ENCODE assay signal across 8 cellular contexts in genomic region chr12:64181504-64182291, GRCh38. TPM values are rescaled to one million over a fixed set of nuclear protein-coding genes. Genes with fewer than 3 reads are reported as not detected.
DNase-seq lines count a peak whose midpoint lies in the region; TF ChIP-seq lines count a peak whose summit lies in the region.

No MANE protein-coding gene starts in this region.

- H3K4me3 ChIP-seq in MM.1S (ENCODE audit: low read length) (no peak overlapping the region), skeletal muscle satellite cell (ENCODE audit: low read length) (peak overlapping the region; percentile 6)

- DNase-seq in GM03348 (ENCODE audit: low spot score) (peak; percentile 80), MM.1S (no peak), amniotic stem cell (lab: John Stamatoyannopoulos, UW) (peak; percentile 87), hepatic stellate cell (ENCODE audit: low spot score) (peak; percentile 67), GM19240 (ENCODE audit: insufficient read length, low spot score) (no peak), glutamatergic neuron (no peak)
- DNase-seq in stimulated activated CD4-positive, alpha-beta T cell treated with anti-CD3 and anti-CD28 coated beads, Interleukin-15, amount 100 ng/mL, for 24 hours, result no peak

- no peaks in the 10 kb centered on the region for H3K4me1 Mint-ChIP-seq in glutamatergic neuron (ENCODE audit: low read depth, unreplicated experiment)

- no peaks in the 10 kb centered on the region for H3K36me3 ChIP-seq in MM.1S (replicated peaks; ENCODE audit: insufficient read depth, low read length)
- H3K36me3 ChIP-seq in skeletal muscle satellite cell (ENCODE audit: insufficient read depth, low read length), result no peaks in the 10 kb centered on the region

- H3K4me1 ChIP-seq in MM.1S (ENCODE audit: low read length), result no peaks in the 10 kb centered on the region
- H3K4me1 ChIP-seq in skeletal muscle satellite cell (ENCODE audit: control insufficient read depth, insufficient read depth, low read length), result peaks cover 49% of the 10 kb centered on the region

- no peak overlapping the region for H3K4me2 ChIP-seq in MM.1S (ENCODE audit: low read depth, low read length)
- H3K4me2 ChIP-seq in skeletal muscle satellite cell (ENCODE audit: low read length), result peak overlapping the region; percentile 52

- H3K9me2 ChIP-seq in MM.1S (replicated peaks; ENCODE audit: insufficient read depth, low read length), result no peaks in the 10 kb centered on the region

- H3K79me2 ChIP-seq in MM.1S (ENCODE audit: low read length), result no peaks in the 10 kb centered on the region

- peak; percentile 27 for TF ChIP-seq CTCF in MM.1S (IDR thresholded peaks at IDR 0.05; ENCODE audit: low read length)
- no peak for TF ChIP-seq CTCF in glutamatergic neuron (IDR thresholded peaks at IDR 0.05; ENCODE audit: partially characterized antibody, unreplicated experiment)

- no peak overlapping the region for H3K4me3 Mint-ChIP-seq in glutamatergic neuron (ENCODE audit: unreplicated experiment)

- H3K27me3 Mint-ChIP-seq in glutamatergic neuron (ENCODE audit: unreplicated experiment), result no peaks in the 10 kb centered on the region

- H3K9ac ChIP-seq in MM.1S (ENCODE audit: low read length), result no peak overlapping the region
- H3K9ac ChIP-seq in skeletal muscle satellite cell (ENCODE audit: low read depth, low read length), result peak overlapping the region; percentile 63

- H3K36me3 Mint-ChIP-seq in glutamatergic neuron (ENCODE audit: unreplicated experiment), result no peaks in the 10 kb centered on the region

- no peak overlapping the region for H2AFZ ChIP-seq in MM.1S (ENCODE audit: low read length)

- no peaks in the 10 kb centered on the region for H4K20me1 ChIP-seq in MM.1S (ENCODE audit: insufficient read depth, low read length)

- H3K9me3 ChIP-seq in MM.1S (replicated peaks; ENCODE audit: insufficient read depth, low read length) (no peaks in the 10 kb centered on the region), skeletal muscle satellite cell (replicated peaks; ENCODE audit: low read length) (no peaks in the 10 kb centered on the region)

- H3K27ac ChIP-seq in MM.1S (ENCODE audit: low read length), result no peak overlapping the region

- H3K9me3 Mint-ChIP-seq in glutamatergic neuron (ENCODE audit: unreplicated experiment), result peaks cover 2% of the 10 kb centered on the region

- no peaks in the 10 kb centered on the region for H3F3A ChIP-seq in MM.1S (ENCODE audit: insufficient read depth, low read length)

- no peak overlapping the region for H3K27ac Mint-ChIP-seq in glutamatergic neuron (ENCODE audit: unreplicated experiment)

- no peaks in the 10 kb centered on the region for H3K27me3 ChIP-seq in MM.1S (replicated peaks; ENCODE audit: insufficient read depth, low read length)
- no peaks in the 10 kb centered on the region for H3K27me3 ChIP-seq in skeletal muscle satellite cell (ENCODE audit: control insufficient read depth, insufficient read depth, low read length)

RNA-seq across cellular contexts. Expression of gene KICS2, which starts 40.4 kb away (rescaled TPM):
- 9.4 and 11.2 TPM in 2 replicates for total RNA-seq in skeletal muscle satellite cell (2012; rRNA removed)
- total RNA-seq in glutamatergic neuron (ENCODE audit: unreplicated experiment), result 3.4 TPM

Comparison
In these comparisons a context has a peak if more than half of its experiments do, and no peak if none do; other contexts are left out.
1. DNase-seq: peak in GM03348 (single experiment), amniotic stem cell (single experiment) and hepatic stellate cell (single experiment); none in MM.1S (single experiment), GM19240 (single experiment), glutamatergic neuron (single experiment) and stimulated activated CD4-positive, alpha-beta T cell treated with anti-CD3 and anti-CD28 coated beads, Interleukin-15, amount 100 ng/mL, for 24 hours (single experiment).